8 cellular contexts compared by ENCODE assay signal in genomic region chr1:66932291-66932690, GRCh38. TPM values are rescaled to one million over a fixed set of nuclear protein-coding genes. Genes with fewer than 3 reads are reported as not detected.
DNase-seq lines count a peak whose midpoint lies in the region; ATAC-seq and TF ChIP-seq lines count a peak whose summit lies in the region.

No MANE protein-coding gene starts in this region.

- H3K9me3 Mint-ChIP-seq in chondrocyte (ENCODE audit: low read depth) (no peaks in the 10 kb centered on the region), neural progenitor cell (no peaks in the 10 kb centered on the region)

- no peaks in the 10 kb centered on the region for H3K27me3 ChIP-seq in neural progenitor cell

- H3K79me2 ChIP-seq in neural progenitor cell (ENCODE audit: low read depth): peaks cover 89% of the 10 kb centered on the region

- H3K4me3 ChIP-seq in LNCaP clone FGC (ENCODE audit: low read depth, low read length) (peak overlapping the region; percentile 15; the same call in 1 of the 2 replicates), neural progenitor cell (peak overlapping the region; percentile 90)

- H4K20me1 ChIP-seq in neural progenitor cell (ENCODE audit: low read depth): peaks cover 28% of the 10 kb centered on the region

- H3K27ac ChIP-seq in neural progenitor cell: no peak overlapping the region

- H3K27me3 Mint-ChIP-seq in chondrocyte (ENCODE audit: low read depth) (no peaks in the 10 kb centered on the region), neural progenitor cell (ENCODE audit: insufficient read depth, low read depth) (no peaks in the 10 kb centered on the region)

- peak overlapping the region; percentile 38 for H3K4me3 Mint-ChIP-seq in chondrocyte (ENCODE audit: unreplicated experiment)
- peak overlapping the region; percentile 54 for H3K4me3 Mint-ChIP-seq in neural progenitor cell

- H3K4me1 ChIP-seq in ES-I3 (ENCODE audit: insufficient read depth, low read length) (0 out of 2 replicates have a peak, but pooled peaks cover 4% of the 10 kb centered on the region), neural progenitor cell (peaks cover 22% of the 10 kb centered on the region)

- ATAC-seq in HG02759 (IDR thresholded peaks at IDR 0.05; ENCODE audit: unreplicated experiment) (no peak), HG03378 (IDR thresholded peaks at IDR 0.05; ENCODE audit: unreplicated experiment) (no peak), HG03039 (IDR thresholded peaks at IDR 0.05; ENCODE audit: unreplicated experiment) (no peak)

- H3K27ac Mint-ChIP-seq in chondrocyte (ENCODE audit: unreplicated experiment): peak overlapping the region; percentile 45
- no peak overlapping the region for H3K27ac Mint-ChIP-seq in neural progenitor cell

- H3K9ac ChIP-seq in ES-I3 (ENCODE audit: low read depth, low read length) (0 out of 2 replicates have a peak overlapping the region, but pooled peaks have one; percentile 1), neural progenitor cell (no peak overlapping the region)

- H3F3A ChIP-seq in neural progenitor cell (ENCODE audit: low read depth): peaks cover 26% of the 10 kb centered on the region

- TF ChIP-seq CTCF in LNCaP clone FGC (IDR thresholded peaks at IDR 0.05; ENCODE audit: control insufficient read depth, extremely low read depth, insufficient read depth) (no peak), chondrocyte (IDR thresholded peaks at IDR 0.05) (no peak), neural progenitor cell (IDR thresholded peaks at IDR 0.05) (no peak)

- H3K36me3 ChIP-seq in ES-I3 (ENCODE audit: insufficient read depth, low read length): no peaks in the 10 kb centered on the region
- H3K36me3 ChIP-seq in neural progenitor cell: peaks cover 5% of the 10 kb centered on the region

- H3K4me2 ChIP-seq in neural progenitor cell: peak overlapping the region; percentile 99

- DNase-seq in LNCaP clone FGC (ENCODE audit: low read depth) (no peak), chondrocyte (ENCODE audit: low spot score) (no peak), neural progenitor cell (ENCODE audit: low spot score) (no peak), medulla oblongata (ENCODE audit: extremely low spot score) (no peak)

- no peak overlapping the region for H2AFZ ChIP-seq in neural progenitor cell (replicated peaks)

- no peaks in the 10 kb centered on the region for H3K9me3 ChIP-seq in ES-I3 (ENCODE audit: control insufficient read depth, insufficient read depth, low read length)
- H3K9me3 ChIP-seq in neural progenitor cell (ENCODE audit: low read depth): no peaks in the 10 kb centered on the region

- H3K4me1 Mint-ChIP-seq in chondrocyte (ENCODE audit: low read depth): peaks cover 64% of the 10 kb centered on the region
- H3K4me1 Mint-ChIP-seq in neural progenitor cell: peaks cover 32% of the 10 kb centered on the region

- H3K36me3 Mint-ChIP-seq in chondrocyte (ENCODE audit: low read depth) (no peaks in the 10 kb centered on the region), neural progenitor cell (peaks cover 9% of the 10 kb centered on the region)

RNA-seq across cellular contexts. Expression of gene MIER1, which starts 7.5 kb away (rescaled TPM):
- total RNA-seq in chondrocyte (39.3 to 41.1 TPM (median 40.1 TPM) in 3 replicates), neural progenitor cell (ENCODE audit: low replicate concordance) (31.3 and 43.5 TPM in 2 replicates)

RNA-seq across cellular contexts. Expression of gene DNAI4, which starts 7.6 kb away (rescaled TPM):
- 5.8 to 13.0 TPM (median 9.6 TPM) in 3 replicates for total RNA-seq in chondrocyte
- total RNA-seq in neural progenitor cell (ENCODE audit: low replicate concordance): 2.7 and 3.2 TPM in 2 replicates
